Comparison of ENCODE assay signal across 3 cellular contexts in the genomic region with DNA sequence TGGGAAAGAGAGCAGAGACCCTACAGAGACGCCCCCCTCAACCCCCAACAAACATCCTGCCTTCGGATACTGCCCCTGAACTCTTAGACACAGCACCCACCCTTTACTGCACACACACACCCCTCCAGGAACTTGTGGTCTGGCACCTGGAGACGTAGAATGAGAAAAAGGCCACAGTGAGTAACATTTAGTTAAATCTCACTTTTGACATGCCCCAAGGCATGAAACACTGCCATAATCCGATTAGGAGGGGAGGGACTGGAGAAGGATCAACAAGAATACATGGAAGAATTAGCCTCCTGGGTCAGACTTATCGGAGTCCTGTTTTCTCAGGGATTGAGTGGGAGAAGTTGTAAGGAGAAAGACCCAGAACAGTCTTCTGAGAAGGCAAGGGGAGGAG.
A peak's percentile ranks its signal among the peaks of the same experiment; 100 is the strongest.
TF ChIP-seq lines count a peak whose summit lies in the region.

No MANE protein-coding gene starts in this region.

TF ChIP-seq in H1, 55 proteins besides CTCF, POLR2A, EP300 and RAD21:
- TF ChIP-seq EZH2 (IDR thresholded peaks at IDR 0.05; ENCODE audit: low read depth, low read length, severe bottlenecking) (peak; percentile 8), MAFK (IDR thresholded peaks at IDR 0.05; ENCODE audit: low read depth, low read length) (no peak)
TF ChIP-seq in H1: peak in this region for 1.

TF ChIP-seq in neural cell, 6 proteins besides CTCF, POLR2A, EP300 and RAD21:
- no peak for TF ChIP-seq EZH2 (IDR thresholded peaks at IDR 0.05; ENCODE audit: borderline replicate concordance, insufficient read depth, low read length, poor library complexity, severe bottlenecking)
- no peak for TF ChIP-seq SMC3 (conservative IDR thresholded peaks at IDR 0.05; ENCODE audit: poor library complexity)
- TF ChIP-seq TAF1 (IDR thresholded peaks at IDR 0.05; ENCODE audit: low read depth) = no peak

TF ChIP-seq in GM12891, 5 proteins besides CTCF, POLR2A, EP300 and RAD21:
- TF ChIP-seq PAX5 (IDR thresholded peaks at IDR 0.05; ENCODE audit: insufficient read depth, low read length, severe bottlenecking) (no peak), POLR2AphosphoS5 (IDR thresholded peaks at IDR 0.05; ENCODE audit: low read depth, low read length) (no peak), SPI1 (IDR thresholded peaks at IDR 0.05; ENCODE audit: low read depth, low read length) (no peak), POU2F2 (IDR thresholded peaks at IDR 0.05; ENCODE audit: low read depth, low read length) (no peak), TAF1 (IDR thresholded peaks at IDR 0.05; ENCODE audit: low read depth, low read length) (no peak)
